ENCODE assay signal across 8 cellular contexts in genomic region chr11:2298795-2299747, GRCh38. TPM values are rescaled to one million over a fixed set of nuclear protein-coding genes. Genes with fewer than 3 reads are reported as not detected.
DNase-seq lines count a peak whose midpoint lies in the region; ATAC-seq and TF ChIP-seq lines count a peak whose summit lies in the region.

No MANE protein-coding gene starts in this region.

- DNase-seq in activated CD4-positive, alpha-beta T cell treated with anti-CD3 and anti-CD28 coated beads for 36 hours = peak; percentile 62
- no peak for DNase-seq in activated CD4-positive, alpha-beta T cell treated with anti-CD3 and anti-CD28 coated beads for 1 hour
- DNase-seq in NCI-H774 (lab: John Stamatoyannopoulos, UW) (peak; percentile 24), NCI-H2171 treated with DMSO at 0.1 percent for 48 hours (lab: John Stamatoyannopoulos, UW) (no peak)

- no peaks in the 10 kb centered on the region for H3K9me3 ChIP-seq in neutrophil

- peaks cover 41% of the 10 kb centered on the region for H3K36me3 ChIP-seq in neutrophil

- intact Hi-C loops in activated CD4-positive, alpha-beta T cell treated with anti-CD3 and anti-CD28 coated beads for 36 hours (cut with DNase I, micrococcal nuclease) = loop anchor here (1.0 kb wide), 1 partner anchor 102 kb away; no protein-coding TSS in a partner anchor
- intact Hi-C loops in dendritic cell treated with granulocyte-macrophage colony-stimulating factor and Interleukin-4, amounts not matched to agents 40 ng/mL and 50 ng/mL, for 4 days (cut with micrococcal nuclease) = no loop called here

- H3K27me3 Mint-ChIP-seq in activated CD4-positive, alpha-beta T cell treated with anti-CD3 and anti-CD28 coated beads for 36 hours = no peaks in the 10 kb centered on the region
- peaks cover 5% of the 10 kb centered on the region for H3K27me3 Mint-ChIP-seq in dendritic cell treated with granulocyte-macrophage colony-stimulating factor and Interleukin-4, amounts not matched to agents 40 ng/mL and 50 ng/mL, for 4 days

- H3K9me3 Mint-ChIP-seq in activated CD4-positive, alpha-beta T cell treated with anti-CD3 and anti-CD28 coated beads for 36 hours (ENCODE audit: low read depth) = no peaks in the 10 kb centered on the region
- no peaks in the 10 kb centered on the region for H3K9me3 Mint-ChIP-seq in dendritic cell treated with granulocyte-macrophage colony-stimulating factor and Interleukin-4, amounts not matched to agents 40 ng/mL and 50 ng/mL, for 4 days

- no peak overlapping the region for H3K27ac Mint-ChIP-seq in activated CD4-positive, alpha-beta T cell treated with anti-CD3 and anti-CD28 coated beads for 36 hours
- peak overlapping the region; percentile 87 for H3K27ac Mint-ChIP-seq in dendritic cell treated with granulocyte-macrophage colony-stimulating factor and Interleukin-4, amounts not matched to agents 40 ng/mL and 50 ng/mL, for 4 days

- no peaks in the 10 kb centered on the region for H3K36me3 Mint-ChIP-seq in activated CD4-positive, alpha-beta T cell treated with anti-CD3 and anti-CD28 coated beads for 36 hours (ENCODE audit: low read depth)
- peaks cover 81% of the 10 kb centered on the region for H3K36me3 Mint-ChIP-seq in dendritic cell treated with granulocyte-macrophage colony-stimulating factor and Interleukin-4, amounts not matched to agents 40 ng/mL and 50 ng/mL, for 4 days (ENCODE audit: low read depth)

- TF ChIP-seq CTCF in neutrophil (IDR thresholded peaks at IDR 0.05) = no peak

- peaks cover 43 to 52% of the 10 kb centered on the region in 2 experiments for H3K4me1 ChIP-seq in neutrophil (ENCODE audit: control insufficient read depth in 1 of 2, insufficient read depth in 1 of 2, low read depth in 1 of 2, low read length in 1 of 2)

- peaks cover 33% of the 10 kb centered on the region for H3K4me1 Mint-ChIP-seq in activated CD4-positive, alpha-beta T cell treated with anti-CD3 and anti-CD28 coated beads for 36 hours
- H3K4me1 Mint-ChIP-seq in dendritic cell treated with granulocyte-macrophage colony-stimulating factor and Interleukin-4, amounts not matched to agents 40 ng/mL and 50 ng/mL, for 4 days (ENCODE audit: low read depth) = peaks cover 68% of the 10 kb centered on the region

- POLR2A ChIA-PET in activated CD4-positive, alpha-beta T cell treated with anti-CD3 and anti-CD28 coated beads for 36 hours (lab: Charles Lee) = interaction anchor here (0.6 kb wide), 1 partner anchor 1347 kb away, joined by 3 read pairs; no protein-coding TSS in a partner anchor

- peak overlapping the region in 1 of 2 experiments; percentile 77 for H3K4me3 ChIP-seq in neutrophil (ENCODE audit: low read depth in 1 of 2, low read length in 1 of 2)

- ATAC-seq in activated CD4-positive, alpha-beta T cell treated with anti-CD3 and anti-CD28 coated beads for 36 hours = no peak
- ATAC-seq in HG03025 (IDR thresholded peaks at IDR 0.05; ENCODE audit: low FRiP score, unreplicated experiment) (no peak), GM21619 (IDR thresholded peaks at IDR 0.05; ENCODE audit: unreplicated experiment) (no peak)

- peak overlapping the region; percentile 97 for H3K27ac ChIP-seq in neutrophil

- CTCF ChIA-PET in activated CD4-positive, alpha-beta T cell treated with anti-CD3 and anti-CD28 coated beads for 36 hours (lab: Charles Lee) = interaction anchor here (0.5 to 1.9 kb wide), 7 partner anchors 12 to 216 kb away, joined by 3 to 8 read pairs (median 3); no protein-coding TSS in a partner anchor

- H3K27me3 ChIP-seq in neutrophil = no peaks in the 10 kb centered on the region

- H3K4me3 Mint-ChIP-seq in activated CD4-positive, alpha-beta T cell treated with anti-CD3 and anti-CD28 coated beads for 36 hours = no peak overlapping the region
- peak overlapping the region; percentile 55 for H3K4me3 Mint-ChIP-seq in dendritic cell treated with granulocyte-macrophage colony-stimulating factor and Interleukin-4, amounts not matched to agents 40 ng/mL and 50 ng/mL, for 4 days

RNA-seq across cellular contexts. Expression of gene C11orf21, which starts 2.6 kb away (rescaled TPM):
- total RNA-seq in activated CD4-positive, alpha-beta T cell treated with anti-CD3 and anti-CD28 coated beads for 36 hours = 1 to 10 TPM; 6.7 to 8.3 TPM

RNA-seq across cellular contexts. Expression of gene TSPAN32, which starts 2.7 kb away (rescaled TPM):
- total RNA-seq in activated CD4-positive, alpha-beta T cell treated with anti-CD3 and anti-CD28 coated beads for 36 hours = 1 to 10 TPM; 6.0 to 7.6 TPM

RNA-seq across cellular contexts. Expression of gene ASCL2, which starts 28.7 kb away (rescaled TPM):
- total RNA-seq in activated CD4-positive, alpha-beta T cell treated with anti-CD3 and anti-CD28 coated beads for 36 hours = 1 to 10 TPM; 2.0 to 2.7 TPM

Comparison
In these comparisons a context has a peak if more than half of its experiments do, and no peak if none do; other contexts are left out.
1. DNase-seq: peak in activated CD4-positive, alpha-beta T cell treated with anti-CD3 and anti-CD28 coated beads for 36 hours (single experiment) and NCI-H774 (single experiment); none in activated CD4-positive, alpha-beta T cell treated with anti-CD3 and anti-CD28 coated beads for 1 hour (single experiment) and NCI-H2171 treated with DMSO at 0.1 percent for 48 hours (single experiment).